7 cellular contexts compared by ENCODE assay signal in the genomic region with DNA sequence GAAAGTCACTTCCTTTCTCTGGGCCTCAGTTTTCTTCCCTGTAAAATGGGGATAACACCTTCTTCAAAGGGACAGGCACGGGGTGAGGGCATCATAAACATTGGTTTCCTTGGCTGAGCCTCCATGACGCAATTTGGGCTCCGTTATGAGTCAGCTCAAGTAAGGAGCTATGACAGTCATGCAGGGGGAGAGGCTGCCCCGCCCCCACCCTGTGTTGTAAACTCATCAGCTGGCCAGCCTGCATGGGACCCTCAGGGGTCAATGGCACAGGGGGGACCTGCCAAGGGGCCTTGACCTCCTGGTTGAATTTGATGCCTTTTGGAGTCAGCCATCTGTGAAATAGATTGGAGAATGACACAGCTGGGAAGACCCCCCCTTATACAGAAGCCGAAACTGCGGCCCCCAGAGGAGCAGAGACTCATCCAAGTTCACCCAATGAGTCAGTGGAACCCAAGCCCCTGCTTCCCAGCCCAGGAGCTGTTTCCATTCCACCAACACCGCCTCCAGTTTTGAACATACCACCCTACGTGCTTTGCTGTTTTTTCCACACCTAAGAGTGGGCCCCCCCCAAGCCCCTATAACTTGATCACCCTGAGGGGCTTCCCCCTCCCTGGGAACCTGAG. TPM values are rescaled to one million over a fixed set of nuclear protein-coding genes. Genes with fewer than 3 reads are reported as not detected.
DNase-seq lines count a peak whose midpoint lies in the region; ATAC-seq and TF ChIP-seq lines count a peak whose summit lies in the region.

No MANE protein-coding gene starts in this region.

- H3K27ac ChIP-seq in ascending aorta, result no peak overlapping the region

- ATAC-seq in stimulated activated memory B cell treated with anti-CD40 and anti-IgM and Interleukin-4, amounts not matched to agents 10 μg/mL and 1 μg/mL and 100 μg/mL, for 72 hours, result peak; percentile 54
- ATAC-seq in GM18520 (IDR thresholded peaks at IDR 0.05; ENCODE audit: unreplicated experiment), result no peak

- H3K4me3 Mint-ChIP-seq in stimulated activated memory B cell treated with anti-CD40 and anti-IgM and Interleukin-4, amounts not matched to agents 10 μg/mL and 1 μg/mL and 100 μg/mL, for 72 hours, result no peak overlapping the region
- H3K4me3 Mint-ChIP-seq in osteocyte (ENCODE audit: unreplicated experiment), result no peak overlapping the region

- H3K36me3 ChIP-seq in ascending aorta, result no peaks in the 10 kb centered on the region

- H3K27me3 ChIP-seq in ascending aorta, result no peaks in the 10 kb centered on the region

- peaks cover 16% of the 10 kb centered on the region for H3K36me3 Mint-ChIP-seq in stimulated activated memory B cell treated with anti-CD40 and anti-IgM and Interleukin-4, amounts not matched to agents 10 μg/mL and 1 μg/mL and 100 μg/mL, for 72 hours
- no peaks in the 10 kb centered on the region for H3K36me3 Mint-ChIP-seq in osteocyte (ENCODE audit: unreplicated experiment)

- no peak for TF ChIP-seq CTCF in osteocyte (IDR thresholded peaks at IDR 0.05)
- no peak for TF ChIP-seq CTCF in ascending aorta (IDR thresholded peaks at IDR 0.05)

- no peaks in the 10 kb centered on the region for H3K9me3 Mint-ChIP-seq in stimulated activated memory B cell treated with anti-CD40 and anti-IgM and Interleukin-4, amounts not matched to agents 10 μg/mL and 1 μg/mL and 100 μg/mL, for 72 hours
- H3K9me3 Mint-ChIP-seq in osteocyte (ENCODE audit: unreplicated experiment), result no peaks in the 10 kb centered on the region

- no peak overlapping the region for H3K4me3 ChIP-seq in ascending aorta

- H3K4me1 ChIP-seq in ascending aorta, result no peaks in the 10 kb centered on the region

- H3K27me3 Mint-ChIP-seq in stimulated activated memory B cell treated with anti-CD40 and anti-IgM and Interleukin-4, amounts not matched to agents 10 μg/mL and 1 μg/mL and 100 μg/mL, for 72 hours, result no peaks in the 10 kb centered on the region
- H3K27me3 Mint-ChIP-seq in osteocyte (ENCODE audit: unreplicated experiment), result no peaks in the 10 kb centered on the region

- no peaks in the 10 kb centered on the region for H3K9me3 ChIP-seq in ascending aorta

- H3K27ac Mint-ChIP-seq in stimulated activated memory B cell treated with anti-CD40 and anti-IgM and Interleukin-4, amounts not matched to agents 10 μg/mL and 1 μg/mL and 100 μg/mL, for 72 hours, result peak overlapping the region; percentile 92
- H3K27ac Mint-ChIP-seq in osteocyte (ENCODE audit: unreplicated experiment), result no peak overlapping the region

- peaks cover 74% of the 10 kb centered on the region for H3K4me1 Mint-ChIP-seq in stimulated activated memory B cell treated with anti-CD40 and anti-IgM and Interleukin-4, amounts not matched to agents 10 μg/mL and 1 μg/mL and 100 μg/mL, for 72 hours
- peaks cover 23% of the 10 kb centered on the region for H3K4me1 Mint-ChIP-seq in osteocyte (ENCODE audit: unreplicated experiment)

- DNase-seq in HT1080 (ENCODE audit: low read depth) (peak; percentile 82), fibroblast of peridontal ligament (ENCODE audit: extremely low read depth) (peak; percentile 84), osteocyte (ENCODE audit: extremely low spot score, unreplicated experiment) (no peak), ascending aorta (ENCODE audit: low spot score in 2 of 2) (no peak)
- peak; percentile 53 to 58 for DNase-seq in activated CD4-positive, alpha-beta T cell treated with anti-CD3 and anti-CD28 coated beads, Interleukin-2, amount 50 U/mL, for 4 hours

- intact Hi-C loops in ascending aorta (cut with DNase I), result no loop called here

RNA-seq across cellular contexts. Expression of a gene that starts 36.8 kb away (rescaled TPM):
- 3.2 and 5.5 TPM in 2 replicates for total RNA-seq in HT1080 (2014; rRNA removed; shearing (Covaris generic))
- 17.1 and 19.5 TPM in 2 replicates for polyA plus RNA-seq in HT1080 (2015; cell fraction: cytosol; rRNA removed)
- 10.6 and 14.8 TPM in 2 replicates for polyA plus RNA-seq in HT1080 (2015; cell fraction: nucleus; rRNA removed)
- total RNA-seq in osteocyte (not detected in 2 replicates), ascending aorta (0.21 TPM)

Comparison
In these comparisons a context has a peak if more than half of its experiments do, and no peak if none do; other contexts are left out.
1. DNase-seq: peak in HT1080 (single experiment), activated CD4-positive, alpha-beta T cell treated with anti-CD3 and anti-CD28 coated beads, Interleukin-2, amount 50 U/mL, for 4 hours (2 of 2) and fibroblast of peridontal ligament (single experiment); none in osteocyte (single experiment) and ascending aorta (0 of 2).